In genomic region chr7:45259966-45260646, GRCh38 we compare ENCODE assay signal across 8 cellular contexts.
DNase-seq lines count a peak whose midpoint lies in the region; ATAC-seq lines count a peak whose summit lies in the region.

No MANE protein-coding gene starts in this region.

- peaks cover 23 to 46% of the 10 kb centered on the region in 2 experiments for H3K27me3 ChIP-seq in mesenchymal stem cell (ENCODE audit: control insufficient read depth in 1 of 2, insufficient read depth in 1 of 2, low read length in 2 of 2)

- no peak overlapping the region for H2BK12ac ChIP-seq in mesenchymal stem cell (ENCODE audit: low read length in 2 of 2)

- H4K91ac ChIP-seq in mesenchymal stem cell (ENCODE audit: low read length) = no peak overlapping the region

- peaks cover 3% of the 10 kb centered on the region for H3K4me1 ChIP-seq in mesenchymal stem cell (ENCODE audit: control insufficient read depth, insufficient read depth, low read depth, low read length)

- no peak overlapping the region for H2BK5ac ChIP-seq in mesenchymal stem cell (ENCODE audit: low read depth, low read length, poor library complexity, severe bottlenecking)

- no peaks in the 10 kb centered on the region for H3K4me1 Mint-ChIP-seq in activated CD4-positive, alpha-beta memory T cell treated with anti-CD3 and anti-CD28 coated beads for 36 hours (ENCODE audit: low read depth)

- H3K9me3 Mint-ChIP-seq in activated CD4-positive, alpha-beta memory T cell treated with anti-CD3 and anti-CD28 coated beads for 36 hours = peaks cover 4% of the 10 kb centered on the region

- peak; percentile 59 for ATAC-seq in GM21717 (IDR thresholded peaks at IDR 0.05; ENCODE audit: unreplicated experiment)
- no peak for ATAC-seq in GM18861 (IDR thresholded peaks at IDR 0.05; ENCODE audit: unreplicated experiment)

- H3K9me3 ChIP-seq in mesenchymal stem cell (ENCODE audit: control insufficient read depth, low read length) = no peaks in the 10 kb centered on the region

- POLR2A ChIA-PET in activated CD4-positive, alpha-beta memory T cell treated with anti-CD3 and anti-CD28 coated beads for 36 hours (lab: Charles Lee) = interaction anchor here (0.6 kb wide), 1 partner anchor 9 kb away, joined by 4 read pairs; no protein-coding TSS in a partner anchor

- DNase-seq in COLO829 (ENCODE audit: low spot score) (peak; percentile 61), NCI-H1694 treated with DMSO at 0.1 percent for 48 hours (lab: John Stamatoyannopoulos, UW) (peak; percentile 26), mesenchymal stem cell (peak; percentile 23)
- peak; percentile 80 for DNase-seq in activated CD4-positive, alpha-beta memory T cell treated with anti-CD3 and anti-CD28 coated beads for 36 hours
- DNase-seq in effector CD4-positive, alpha-beta T cell = peak; percentile 57
- peak; percentile 43 to 53 for DNase-seq in stimulated activated CD8-positive, alpha-beta memory T cell treated with anti-CD3 and anti-CD28 coated beads, Interleukin-15, amount 100 ng/mL, for 48 hours (ENCODE audit: low read depth in 2 of 2)

- no peak overlapping the region for H2AK5ac ChIP-seq in mesenchymal stem cell (ENCODE audit: low read length, severe bottlenecking)

- no peak overlapping the region for H3K27ac Mint-ChIP-seq in activated CD4-positive, alpha-beta memory T cell treated with anti-CD3 and anti-CD28 coated beads for 36 hours

- H3K36me3 Mint-ChIP-seq in activated CD4-positive, alpha-beta memory T cell treated with anti-CD3 and anti-CD28 coated beads for 36 hours = no peaks in the 10 kb centered on the region

- no peak overlapping the region for H3K18ac ChIP-seq in mesenchymal stem cell (ENCODE audit: low read depth in 1 of 2, low read length in 2 of 2)

- H3K23ac ChIP-seq in mesenchymal stem cell (ENCODE audit: low read length in 2 of 2) = no peak overlapping the region

- CTCF ChIA-PET in activated CD4-positive, alpha-beta memory T cell treated with anti-CD3 and anti-CD28 coated beads for 36 hours (lab: Charles Lee) = interaction anchor here (0.8 to 5.8 kb wide), 12 partner anchors 9 to 595 kb away, joined by 3 to 141 read pairs (median 5); partner anchors contain the start of gene RAMP3

- no peaks in the 10 kb centered on the region for H3K36me3 ChIP-seq in mesenchymal stem cell (ENCODE audit: control insufficient read depth in 1 of 2, insufficient read depth in 2 of 2, low read depth in 1 of 2, low read length in 2 of 2)

- H3K27me3 Mint-ChIP-seq in activated CD4-positive, alpha-beta memory T cell treated with anti-CD3 and anti-CD28 coated beads for 36 hours = peaks cover 14% of the 10 kb centered on the region

- no peak overlapping the region for H3K9ac ChIP-seq in mesenchymal stem cell (ENCODE audit: low read length)

- H3K4ac ChIP-seq in mesenchymal stem cell (ENCODE audit: low read depth in 1 of 2, low read length in 2 of 2) = no peak overlapping the region

- H3K4me2 ChIP-seq in mesenchymal stem cell (ENCODE audit: low read length, poor library complexity, severe bottlenecking) = no peak overlapping the region

- H3K4me3 ChIP-seq in mesenchymal stem cell (ENCODE audit: insufficient read depth in 1 of 2, low read depth in 1 of 2, low read length in 2 of 2) = no peak overlapping the region

- H2BK15ac ChIP-seq in mesenchymal stem cell (ENCODE audit: low read depth, poor library complexity, severe bottlenecking) = no peak overlapping the region

- H3K79me1 ChIP-seq in mesenchymal stem cell (replicated peaks; ENCODE audit: low read length, poor library complexity, severe bottlenecking) = no peaks in the 10 kb centered on the region

- no peak overlapping the region for H4K8ac ChIP-seq in mesenchymal stem cell (ENCODE audit: low read length)

- H2AFZ ChIP-seq in mesenchymal stem cell (ENCODE audit: low read depth, low read length) = no peak overlapping the region

- H3K27ac ChIP-seq in mesenchymal stem cell (ENCODE audit: low read length, poor library complexity, severe bottlenecking) = no peak overlapping the region

- H2BK120ac ChIP-seq in mesenchymal stem cell (ENCODE audit: low read depth, low read length) = no peak overlapping the region

- H3K4me3 Mint-ChIP-seq in activated CD4-positive, alpha-beta memory T cell treated with anti-CD3 and anti-CD28 coated beads for 36 hours = no peak overlapping the region

- intact Hi-C loops in activated CD4-positive, alpha-beta memory T cell treated with anti-CD3 and anti-CD28 coated beads for 36 hours (cut with micrococcal nuclease) = loop anchor here (1.0 kb wide), 1 partner anchor 106 kb away; no protein-coding TSS in a partner anchor

- WGBS in mesenchymal stem cell = 14% methylated on average over 26 of the region's 30 CpGs

- peak overlapping the region in 1 of 2 experiments; percentile 18 for H3K14ac ChIP-seq in mesenchymal stem cell (ENCODE audit: low read length in 2 of 2)

Comparison
In these comparisons a context has a peak if more than half of its experiments do, and no peak if none do; other contexts are left out.
1. DNase-seq: peak in every context shown above with its lines; median percentile 80 in activated CD4-positive, alpha-beta memory T cell treated with anti-CD3 and anti-CD28 coated beads for 36 hours; 61 in COLO829; 57 in effector CD4-positive, alpha-beta T cell; 48 in stimulated activated CD8-positive, alpha-beta memory T cell treated with anti-CD3 and anti-CD28 coated beads, Interleukin-15, amount 100 ng/mL, for 48 hours; 26 in NCI-H1694 treated with DMSO at 0.1 percent for 48 hours; 23 in mesenchymal stem cell.